Comparison of ENCODE assay signal across 8 cellular contexts in genomic region chr14:104130974-104131651, GRCh38. TPM values are rescaled to one million over a fixed set of nuclear protein-coding genes. Genes with fewer than 3 reads are reported as not detected.
DNase-seq lines count a peak whose midpoint lies in the region; ATAC-seq and TF ChIP-seq lines count a peak whose summit lies in the region.
"Had no signal": no experiment of that assay in that cellular context is flagged by ENCODE, and none has a peak within 500 bp of the region (broad histone marks: within the 10 kb centered on the region; RNA-seq: fewer than 3 reads in every experiment).

No MANE protein-coding gene starts in this region.

- H3K36me3 ChIP-seq in SK-N-SH (replicated peaks in 1 of 2; ENCODE audit: control insufficient read depth in 1 of 2, insufficient read depth in 2 of 2, low read length in 1 of 2) = no peaks in the 10 kb centered on the region

- H3K36me3 Mint-ChIP-seq in progenitor cell of endocrine pancreas (ENCODE audit: insufficient read depth) = no peaks in the 10 kb centered on the region

- peak overlapping the region in 1 of 2 experiments; percentile 44; a peak in 1 of 4 replicates for H3K4me3 ChIP-seq in SK-N-SH (ENCODE audit: low read depth in 2 of 2, low read length in 1 of 2)

- WGBS in SK-N-SH (ENCODE audit: low lambda C conversion rate) = 9% methylated on average over 10 of the region's 11 CpGs

- peak; percentile 97 for TF ChIP-seq RAD21 in SK-N-SH (IDR thresholded peaks at IDR 0.05; ENCODE audit: low read length)

- H3K27ac ChIP-seq in SK-N-SH (ENCODE audit: low read depth in 2 of 2, low read length in 1 of 2) (no peak overlapping the region), foreskin keratinocyte (no peak overlapping the region)

- peaks cover 18% of the 10 kb centered on the region for H3K9me3 Mint-ChIP-seq in progenitor cell of endocrine pancreas (ENCODE audit: low read depth)

- H3K4me1 ChIP-seq in SK-N-SH (ENCODE audit: control insufficient read depth in 1 of 2, insufficient read depth in 2 of 2, low read depth in 1 of 2, low read length in 1 of 2) = peaks cover 0 to 19% of the 10 kb centered on the region in 2 experiments; a peak in 1 of 4 replicates
- H3K4me1 ChIP-seq in foreskin keratinocyte = no peaks in the 10 kb centered on the region

- H4K20me1 ChIP-seq in SK-N-SH (ENCODE audit: insufficient read depth) = no peaks in the 10 kb centered on the region

- H3K27ac Mint-ChIP-seq in progenitor cell of endocrine pancreas = no peak overlapping the region

- no peaks in the 10 kb centered on the region for H3K9me2 ChIP-seq in SK-N-SH

- CTCF ChIA-PET in SK-N-SH (lab: Yijun Ruan, JAX) = interaction anchor here (0.6 to 9.7 kb wide), 14 partner anchors 9 to 509 kb away, joined by 3 to 166 read pairs (median 6); no protein-coding TSS in a partner anchor

- peaks cover 8% of the 10 kb centered on the region for H3K9me3 ChIP-seq in SK-N-SH

- no peaks in the 10 kb centered on the region for H3F3A ChIP-seq in SK-N-SH (replicated peaks; ENCODE audit: insufficient read depth)

- POLR2A ChIA-PET in SK-N-SH (lab: Yijun Ruan, JAX) = interaction anchor here (1.1 kb wide), 1 partner anchor 54 kb away, joined by 3 read pairs; no protein-coding TSS in a partner anchor

- TF ChIP-seq EP300 in SK-N-SH (IDR thresholded peaks at IDR 0.05; ENCODE audit: borderline replicate concordance in 1 of 2, low read depth in 1 of 2, low read length in 1 of 2) = no peak

- DNase-seq in GM10266 (ENCODE audit: extremely low spot score) = peak; percentile 68
- DNase-seq in M059J (ENCODE audit: low read depth) = peak; percentile 15
- DNase-seq in SK-N-SH = peak; percentile 87
- DNase-seq in foreskin keratinocyte = peak in 1 of 2 donors; percentile 43
- no peak for DNase-seq in progenitor cell of endocrine pancreas (ENCODE audit: low spot score, unreplicated experiment)
- no peak for DNase-seq in stimulated activated naive CD4-positive, alpha-beta T cell (lab: John Stamatoyannopoulos, UW)
- DNase-seq in GM19238 (ENCODE audit: insufficient read length, low spot score) = no peak
- DNase-seq: naive B cell had no signal

- H3K4me2 ChIP-seq in SK-N-SH = no peak overlapping the region

- no peak overlapping the region for H3K4me3 Mint-ChIP-seq in progenitor cell of endocrine pancreas (ENCODE audit: low read depth)

- TF ChIP-seq CTCF in GM10266 (IDR thresholded peaks at IDR 0.05; ENCODE audit: control insufficient read depth, insufficient read depth, low read depth, missing control alignments) (peak; percentile 49), SK-N-SH (IDR thresholded peaks at IDR 0.05) (peak; percentile 51), foreskin keratinocyte (conservative IDR thresholded peaks at IDR 0.05) (peak; percentile 81), progenitor cell of endocrine pancreas (IDR thresholded peaks at IDR 0.05; ENCODE audit: unreplicated experiment) (peak; percentile 76)

- no peak overlapping the region for H3K9ac ChIP-seq in SK-N-SH

- ATAC-seq in foreskin keratinocyte = peak; percentile 33

- H3K27me3 Mint-ChIP-seq in progenitor cell of endocrine pancreas = peaks cover 66% of the 10 kb centered on the region

- H3K79me2 ChIP-seq in SK-N-SH (ENCODE audit: insufficient read depth) = no peaks in the 10 kb centered on the region

- H3K4me1 Mint-ChIP-seq in progenitor cell of endocrine pancreas (ENCODE audit: low read depth) = peaks cover 5% of the 10 kb centered on the region

- no peak overlapping the region for H2AFZ ChIP-seq in SK-N-SH (ENCODE audit: low read depth)

- H3K27me3 ChIP-seq in SK-N-SH (ENCODE audit: insufficient read depth) (peaks cover 9% of the 10 kb centered on the region), foreskin keratinocyte (peaks cover 30% of the 10 kb centered on the region)

TF ChIP-seq in SK-N-SH, 30 proteins besides CTCF, POLR2A, EP300 and RAD21:
- peak; percentile 25 for TF ChIP-seq CHD2 (IDR thresholded peaks at IDR 0.05; ENCODE audit: low read length, partially characterized antibody)
- TF ChIP-seq FOSL2 (IDR thresholded peaks at IDR 0.05; ENCODE audit: borderline replicate concordance, low read depth) = no peak
- peak; percentile 22; the same call in 1 of the 2 replicates for TF ChIP-seq MXI1 (IDR thresholded peaks at IDR 0.05; ENCODE audit: low read depth, low read length)
- TF ChIP-seq FOXJ3 (CRISPR knock-in tag; IDR thresholded peaks at IDR 0.05) = no peak
- TF ChIP-seq RCOR1 (IDR thresholded peaks at IDR 0.05; ENCODE audit: low read length) = peak; percentile 58; the same call in 1 of the 2 replicates
- peak; percentile 89 for TF ChIP-seq SMC3 (IDR thresholded peaks at IDR 0.05; ENCODE audit: low read depth, low read length)
- 0 out of 2 replicates have a peak, but pooled peaks have one; percentile 19 for TF ChIP-seq NRF1 (IDR thresholded peaks at IDR 0.05; ENCODE audit: low read depth, low read length)
TF ChIP-seq in SK-N-SH: peak in this region for 5.

RNA-seq across cellular contexts. Expression of gene KIF26A, which starts 7.3 kb away (rescaled TPM):
- not detected in 2 replicates for total RNA-seq in M059J (2014; rRNA removed; shearing (Covaris generic))
- polyA plus RNA-seq in SK-N-SH (2012; rRNA removed) = 1.4 and 1.7 TPM in 2 replicates
- 0.79 and 1.5 TPM in 2 replicates for polyA plus RNA-seq in SK-N-SH (2012; cell fraction: cytosol; rRNA removed)
- polyA plus RNA-seq in SK-N-SH (2012; cell fraction: nucleus; rRNA removed) = 2.1 and 4.0 TPM in 2 replicates
- 1.3 and 2.0 TPM in 2 replicates for total RNA-seq in foreskin keratinocyte
- 0.42 and 0.53 TPM in 2 replicates for polyA plus RNA-seq in foreskin keratinocyte
- 7.0 and 7.4 TPM in 2 replicates for total RNA-seq in progenitor cell of endocrine pancreas

RNA-seq across cellular contexts. Expression of gene ASPG, which starts 45.6 kb away (rescaled TPM):
- total RNA-seq in M059J (2014; rRNA removed; shearing (Covaris generic)) = not detected in 2 replicates
- polyA plus RNA-seq in SK-N-SH (2012; rRNA removed) (not detected in 2 replicates), foreskin keratinocyte (0.08 TPM in 1 of 2 replicates, not detected in the other)
- polyA plus RNA-seq in SK-N-SH (2012; cell fraction: cytosol; rRNA removed) = not detected in 2 replicates
- polyA plus RNA-seq in SK-N-SH (2012; cell fraction: nucleus; rRNA removed) = 0.01 TPM in 1 of 2 replicates, not detected in the other
- total RNA-seq in foreskin keratinocyte (0.11 and 0.14 TPM in 2 replicates), progenitor cell of endocrine pancreas (not detected in 2 replicates)

Comparison
In these comparisons a context has a peak if more than half of its experiments do, and no peak if none do; other contexts are left out.
1. DNase-seq: peak in GM10266 (single experiment), M059J (single experiment) and SK-N-SH (single experiment); none in progenitor cell of endocrine pancreas (single experiment), stimulated activated naive CD4-positive, alpha-beta T cell (0 of 6) and GM19238 (single experiment).
2. Peak in every context shown above with its lines, with median percentiles within 50 percentile points of each other: CTCF ChIP-seq.